ENCODE assay signal across 10 cellular contexts in the genomic region with DNA sequence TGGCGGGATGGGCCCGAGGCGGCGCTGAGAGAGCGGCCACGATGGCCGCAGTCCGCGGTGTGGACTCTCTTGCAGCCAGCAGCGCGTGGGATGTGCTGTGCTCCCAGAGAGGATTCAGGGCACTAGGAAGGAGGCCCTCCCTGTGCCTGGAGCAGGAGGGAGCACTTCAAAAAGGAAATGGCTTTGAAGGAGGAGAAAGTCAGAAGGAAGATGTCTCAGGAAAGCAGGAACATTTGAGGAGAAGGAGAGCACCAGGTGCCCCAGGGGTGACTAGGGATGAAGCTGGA. TPM values are rescaled to one million over a fixed set of nuclear protein-coding genes. Genes with fewer than 3 reads are reported as not detected.
A peak's percentile ranks its signal among the peaks of the same experiment; 100 is the strongest.
DNase-seq lines count a peak whose midpoint lies in the region; ATAC-seq, FAIRE-seq and TF ChIP-seq lines count a peak whose summit lies in the region.
"Had no signal": no experiment of that assay in that cellular context is flagged by ENCODE, and none has a peak within 500 bp of the region (broad histone marks: within the 10 kb centered on the region; RNA-seq: fewer than 3 reads in every experiment).

No MANE protein-coding gene starts in this region.

- H3K27ac Mint-ChIP-seq in activated CD4-positive, alpha-beta T cell treated with anti-CD3 and anti-CD28 coated beads, Interleukin-2, amount 10 ng/mL, durations not matched to agents 24 days and 14 days = peak overlapping the region; percentile 63
- no peak overlapping the region for H3K27ac Mint-ChIP-seq in activated CD8-positive, alpha-beta T cell treated with anti-CD3 and anti-CD28 coated beads, Interleukin-2, amount 10 ng/mL, durations not matched to agents 7 days and 5 days

- no peak for DNase-seq in activated CD4-positive, alpha-beta T cell treated with anti-CD3 and anti-CD28 coated beads, Interleukin-2, amount 10 ng/mL, durations not matched to agents 24 days and 14 days
- DNase-seq in activated CD4-positive, alpha-beta T cell treated with anti-CD3 and anti-CD28 coated beads for 48 hours = no peak
- DNase-seq in activated CD8-positive, alpha-beta T cell treated with anti-CD3 and anti-CD28 coated beads, Interleukin-2, amount 10 ng/mL, durations not matched to agents 7 days and 5 days = no peak
- DNase-seq in stomach (no peak), left colon (no peak), HTR-8/SVneo (ENCODE audit: insufficient read length, low spot score) (no peak)
- DNase-seq: NCI-H345 had no signal

- no peak for TF ChIP-seq EP300 in stomach (IDR thresholded peaks at IDR 0.05)

- POLR2A ChIA-PET in activated CD8-positive, alpha-beta T cell treated with anti-CD3 and anti-CD28 coated beads, Interleukin-2, amount 10 ng/mL, durations not matched to agents 7 days and 5 days (lab: Charles Lee) = interaction anchor here (1.5 kb wide), 1 partner anchor 20 kb away, joined by 3 read pairs; the partner anchor contains the start of genes AUP1 and HTRA2

- peaks cover 1% of the 10 kb centered on the region for H3K36me3 Mint-ChIP-seq in activated CD4-positive, alpha-beta T cell treated with anti-CD3 and anti-CD28 coated beads, Interleukin-2, amount 10 ng/mL, durations not matched to agents 24 days and 14 days (ENCODE audit: low read depth)
- H3K36me3 Mint-ChIP-seq in activated CD8-positive, alpha-beta T cell treated with anti-CD3 and anti-CD28 coated beads, Interleukin-2, amount 10 ng/mL, durations not matched to agents 7 days and 5 days (ENCODE audit: low read depth) = no peaks in the 10 kb centered on the region

- H3K27me3 Mint-ChIP-seq in activated CD4-positive, alpha-beta T cell treated with anti-CD3 and anti-CD28 coated beads, Interleukin-2, amount 10 ng/mL, durations not matched to agents 24 days and 14 days = peaks cover 37% of the 10 kb centered on the region
- H3K27me3 Mint-ChIP-seq in activated CD8-positive, alpha-beta T cell treated with anti-CD3 and anti-CD28 coated beads, Interleukin-2, amount 10 ng/mL, durations not matched to agents 7 days and 5 days (ENCODE audit: low read depth) = peaks cover 53% of the 10 kb centered on the region

- WGBS in stomach, 5 donors = 17 to 26% (median 20%) methylated on average over 6 to 11 of the region's 11 CpGs

- H3K27ac ChIP-seq in stomach = peak overlapping the region in 2 of 5 donors; percentile 76 to 80

- no peaks in the 10 kb centered on the region for H3K9me3 Mint-ChIP-seq in activated CD4-positive, alpha-beta T cell treated with anti-CD3 and anti-CD28 coated beads, Interleukin-2, amount 10 ng/mL, durations not matched to agents 24 days and 14 days
- H3K9me3 Mint-ChIP-seq in activated CD8-positive, alpha-beta T cell treated with anti-CD3 and anti-CD28 coated beads, Interleukin-2, amount 10 ng/mL, durations not matched to agents 7 days and 5 days (ENCODE audit: insufficient read depth) = no peaks in the 10 kb centered on the region

- no peak for FAIRE-seq in HTR-8/SVneo (lab: Jason Lieb, UNC)

- H3K27me3 ChIP-seq in stomach = peaks cover 0 to 5% (median 0%) of the 10 kb centered on the region in 3 donors

- peaks cover 29% of the 10 kb centered on the region for H3K4me1 Mint-ChIP-seq in activated CD4-positive, alpha-beta T cell treated with anti-CD3 and anti-CD28 coated beads, Interleukin-2, amount 10 ng/mL, durations not matched to agents 24 days and 14 days
- peaks cover 26% of the 10 kb centered on the region for H3K4me1 Mint-ChIP-seq in activated CD8-positive, alpha-beta T cell treated with anti-CD3 and anti-CD28 coated beads, Interleukin-2, amount 10 ng/mL, durations not matched to agents 7 days and 5 days (ENCODE audit: low read depth)

- TF ChIP-seq CTCF in stomach (IDR thresholded peaks at IDR 0.05) = no peak

- H3K4me3 Mint-ChIP-seq in activated CD4-positive, alpha-beta T cell treated with anti-CD3 and anti-CD28 coated beads, Interleukin-2, amount 10 ng/mL, durations not matched to agents 24 days and 14 days = peak overlapping the region; percentile 77
- peak overlapping the region; percentile 56 for H3K4me3 Mint-ChIP-seq in activated CD8-positive, alpha-beta T cell treated with anti-CD3 and anti-CD28 coated beads, Interleukin-2, amount 10 ng/mL, durations not matched to agents 7 days and 5 days

- H3K9me3 ChIP-seq in iPS-18c (ENCODE audit: control insufficient read depth, insufficient read depth, low read length) = no peaks in the 10 kb centered on the region
- H3K9me3 ChIP-seq in stomach = no peaks in the 10 kb centered on the region

- CTCF ChIA-PET in activated CD8-positive, alpha-beta T cell treated with anti-CD3 and anti-CD28 coated beads, Interleukin-2, amount 10 ng/mL, durations not matched to agents 7 days and 5 days (lab: Charles Lee) = interaction anchor here (1.0 to 2.1 kb wide), 3 partner anchors 33 to 69 kb away, joined by 3 to 7 read pairs (median 4); no protein-coding TSS in a partner anchor

- peak overlapping the region; percentile 77; the same call in 1 of the 2 replicates for H3K4me3 ChIP-seq in iPS-18c (ENCODE audit: insufficient read depth, low read depth, low read length)
- peak overlapping the region; percentile 47 to 63 (median 59) for H3K4me3 ChIP-seq in stomach

- no peak for TF ChIP-seq POLR2A in stomach (IDR thresholded peaks at IDR 0.05)

- intact Hi-C loops in activated CD4-positive, alpha-beta T cell treated with anti-CD3 and anti-CD28 coated beads, Interleukin-2, amount 10 ng/mL, durations not matched to agents 24 days and 14 days (cut with micrococcal nuclease) = loop anchor here (1.0 kb wide), 2 partner anchors 19 to 38 kb away; no protein-coding TSS in a partner anchor
- intact Hi-C loops in stomach (cut with DNase I; ENCODE audit: low total_unique reads) (no loop called here), left colon (cut with DNase I, micrococcal nuclease) (no loop called here)

- no peak for ATAC-seq in activated CD8-positive, alpha-beta T cell treated with anti-CD3 and anti-CD28 coated beads, Interleukin-2, amount 10 ng/mL, durations not matched to agents 7 days and 5 days
- ATAC-seq in left colon = no peak
- ATAC-seq in GM19463 (IDR thresholded peaks at IDR 0.05; ENCODE audit: unreplicated experiment) = no peak

- peaks cover 14 to 43% (median 30%) of the 10 kb centered on the region in 4 donors for H3K4me1 ChIP-seq in stomach

- H3K36me3 ChIP-seq in stomach = no peaks in the 10 kb centered on the region

RNA-seq across cellular contexts. Expression of gene LOXL3, which starts 4.1 kb away (rescaled TPM):
- 1.5 and 1.7 TPM in 2 replicates for total RNA-seq in activated CD4-positive, alpha-beta T cell treated with anti-CD3 and anti-CD28 coated beads, Interleukin-2, amount 10 ng/mL, durations not matched to agents 24 days and 14 days
- total RNA-seq in activated CD8-positive, alpha-beta T cell treated with anti-CD3 and anti-CD28 coated beads, Interleukin-2, amount 10 ng/mL, durations not matched to agents 7 days and 5 days = under 1 TPM; 0.21 to 0.23 TPM
- total RNA-seq in stomach = 10 to 100 TPM in 2 of 5 donors, 1 to 10 TPM in 2, under 1 TPM in 1; 0.89 to 49.0 (median 5.0) TPM
- 1 to 10 TPM in 2 of 3 donors, under 1 TPM in 1; 0.76 to 1.6 (median 1.1) TPM for polyA plus RNA-seq in stomach
- 1 to 10 TPM; 1.5 to 3.4 TPM for total RNA-seq in left colon

RNA-seq across cellular contexts. Expression of gene DOK1, which starts 4.9 kb away (rescaled TPM):
- total RNA-seq in activated CD4-positive, alpha-beta T cell treated with anti-CD3 and anti-CD28 coated beads, Interleukin-2, amount 10 ng/mL, durations not matched to agents 24 days and 14 days = 33.8 and 34.2 TPM in 2 replicates
- total RNA-seq in activated CD8-positive, alpha-beta T cell treated with anti-CD3 and anti-CD28 coated beads, Interleukin-2, amount 10 ng/mL, durations not matched to agents 7 days and 5 days = 10 to 100 TPM; 32.4 to 35.9 TPM
- total RNA-seq in stomach (10 to 100 TPM in 3 of 5 donors, 1 to 10 TPM in 2; 5.9 to 89.3 (median 12.2) TPM), left colon (10 to 100 TPM; 16.1 to 21.4 TPM)
- polyA plus RNA-seq in stomach = 10 to 100 TPM in 2 of 3 donors, 1 to 10 TPM in 1; 8.8 to 17.7 (median 17.4) TPM

RNA-seq across cellular contexts. Expression of gene HTRA2, which starts 19.9 kb away (rescaled TPM):
- total RNA-seq in activated CD4-positive, alpha-beta T cell treated with anti-CD3 and anti-CD28 coated beads, Interleukin-2, amount 10 ng/mL, durations not matched to agents 24 days and 14 days = 49.6 and 56.4 TPM in 2 replicates
- total RNA-seq in activated CD8-positive, alpha-beta T cell treated with anti-CD3 and anti-CD28 coated beads, Interleukin-2, amount 10 ng/mL, durations not matched to agents 7 days and 5 days = 10 to 100 TPM; 48.0 to 49.4 TPM
- total RNA-seq in stomach (10 to 100 TPM in 4 of 5 donors, 1 to 10 TPM in 1; 7.6 to 60.0 (median 23.7) TPM), left colon (10 to 100 TPM; 22.3 to 23.0 TPM)
- 10 to 100 TPM; 24.4 to 31.2 (median 25.5) TPM for polyA plus RNA-seq in stomach

RNA-seq across cellular contexts. Expression of gene AUP1, which starts 20.1 kb away (rescaled TPM):
- total RNA-seq in activated CD4-positive, alpha-beta T cell treated with anti-CD3 and anti-CD28 coated beads, Interleukin-2, amount 10 ng/mL, durations not matched to agents 24 days and 14 days = 170 and 173 TPM in 2 replicates
- total RNA-seq in activated CD8-positive, alpha-beta T cell treated with anti-CD3 and anti-CD28 coated beads, Interleukin-2, amount 10 ng/mL, durations not matched to agents 7 days and 5 days = 100 to 1,000 TPM; 119 to 123 TPM
- total RNA-seq in stomach (100 to 1,000 TPM in 4 of 5 donors, 10 to 100 TPM in 1; 74.4 to 244 (median 173) TPM), left colon (100 to 1,000 TPM; 124 to 133 TPM)
- 100 to 1,000 TPM in 2 of 3 donors, 10 to 100 TPM in 1; 97.9 to 235 (median 139) TPM for polyA plus RNA-seq in stomach

RNA-seq across cellular contexts. Expression of gene DQX1, which starts 23.6 kb away (rescaled TPM):
- total RNA-seq in activated CD4-positive, alpha-beta T cell treated with anti-CD3 and anti-CD28 coated beads, Interleukin-2, amount 10 ng/mL, durations not matched to agents 24 days and 14 days = 0.59 and 0.68 TPM in 2 replicates
- under 1 TPM; 0.18 TPM for total RNA-seq in activated CD8-positive, alpha-beta T cell treated with anti-CD3 and anti-CD28 coated beads, Interleukin-2, amount 10 ng/mL, durations not matched to agents 7 days and 5 days
- total RNA-seq in stomach (10 to 100 TPM in 4 of 5 donors, 1 to 10 TPM in 1; 6.6 to 42.6 (median 22.8) TPM), left colon (10 to 100 TPM; 34.3 to 44.0 TPM)
- polyA plus RNA-seq in stomach = 1 to 10 TPM; 2.1 to 5.3 (median 4.1) TPM
- total RNA-seq: subcutaneous adipose tissue had no signal
